In the genomic region with DNA sequence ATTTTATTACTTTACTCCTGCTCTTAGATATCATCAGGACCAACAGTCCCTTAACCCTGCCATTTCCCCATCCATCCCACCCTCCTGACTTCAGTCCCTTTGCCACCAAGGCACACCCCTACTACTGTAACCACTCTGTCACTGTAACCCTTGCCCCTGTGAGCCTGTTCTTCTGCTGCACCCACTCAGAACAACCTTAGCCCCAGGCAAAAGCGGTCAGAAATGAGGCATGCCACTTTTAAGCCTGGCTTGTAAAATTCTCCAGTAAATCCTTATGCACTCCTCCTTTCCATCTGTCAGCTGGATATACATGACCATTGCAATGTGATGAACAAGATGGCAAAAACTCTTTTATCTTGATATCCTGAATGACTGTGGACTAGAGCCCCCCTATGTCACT, we compare ENCODE assay signal across 17 cellular contexts.
DNase-seq lines count a peak whose midpoint lies in the region; ATAC-seq, FAIRE-seq and TF ChIP-seq lines count a peak whose summit lies in the region.
"Had no signal": no experiment of that assay in that cellular context is flagged by ENCODE, and none has a peak within 500 bp of the region (broad histone marks: within the 10 kb centered on the region; RNA-seq: fewer than 3 reads in every experiment).

No MANE protein-coding gene starts in this region.

- H3K9me1 ChIP-seq in keratinocyte (ENCODE audit: control insufficient read depth, extremely low read depth, insufficient read depth, low read length), result no peaks in the 10 kb centered on the region

- H3K4me3 Mint-ChIP-seq in activated T-cell treated with anti-CD3 and anti-CD28 coated beads, Interleukin-2, amount 50 U/mL, for 4 hours, result no peak overlapping the region
- H3K4me3 Mint-ChIP-seq: CD4-positive, alpha-beta memory T cell had no signal

- peaks cover 1% of the 10 kb centered on the region for H3K27me3 Mint-ChIP-seq in activated T-cell treated with anti-CD3 and anti-CD28 coated beads, Interleukin-2, amount 50 U/mL, for 4 hours (ENCODE audit: low read depth)

- FAIRE-seq in keratinocyte (lab: Jason Lieb, UNC), result peak; percentile 64
- FAIRE-seq: A204.1, GM12892, GM19239, H1 had no signal

- no peak for ATAC-seq in activated T-cell treated with anti-CD3 and anti-CD28 coated beads, Interleukin-2, amount 50 U/mL, for 4 hours
- no peak for ATAC-seq in foreskin keratinocyte

- H3K27ac ChIP-seq in WERI-Rb-1, result no peak overlapping the region
- no peak overlapping the region for H3K27ac ChIP-seq in keratinocyte (ENCODE audit: control insufficient read depth, insufficient read depth, low read length)
- no peak overlapping the region for H3K27ac ChIP-seq in foreskin keratinocyte
- H3K27ac ChIP-seq in RWPE1, result no peak overlapping the region
- H3K27ac ChIP-seq: C4-2B had no signal

- H3K4me1 ChIP-seq in keratinocyte (ENCODE audit: control insufficient read depth, extremely low read depth, insufficient read depth, low read length) (no peaks in the 10 kb centered on the region), foreskin keratinocyte (no peaks in the 10 kb centered on the region)
- H3K4me1 ChIP-seq: HAP-1 had no signal

- DNase-seq in ELR (ENCODE audit: low read depth) (peak; percentile 4), M059J (ENCODE audit: low read depth) (peak; percentile 65), WERI-Rb-1 (peak; percentile 30), keratinocyte (ENCODE audit: low read depth, low spot score) (peak; percentile 19), foreskin keratinocyte (no peak), RWPE1 (ENCODE audit: low spot score) (no peak)
- no peak for DNase-seq in activated T-cell treated with anti-CD3 and anti-CD28 coated beads, Interleukin-2, amount 50 U/mL, for 4 hours
- DNase-seq: BE2C; CD4-positive, alpha-beta memory T cell; DMS79; GDM1 had no signal

- no peak overlapping the region for H3K9ac ChIP-seq in keratinocyte (ENCODE audit: control insufficient read depth, extremely low read depth, insufficient read depth, low read length)

- CTCF ChIA-PET in RWPE1 (lab: Yijun Ruan, JAX), result no interaction called here

- no peak overlapping the region for H3K4me2 ChIP-seq in keratinocyte (ENCODE audit: control insufficient read depth, extremely low read depth, insufficient read depth, low read depth, low read length)

- no peaks in the 10 kb centered on the region for H3K79me2 ChIP-seq in keratinocyte (ENCODE audit: control insufficient read depth, insufficient read depth, low read length)

- dilution Hi-C loops in keratinocyte (cut with MboI; ENCODE audit: extremely low pct_ligation_motif_present, low sequenced_read_pairs), result no loop called here

- H2AFZ ChIP-seq in keratinocyte (ENCODE audit: control insufficient read depth, low read length), result no peak overlapping the region

- H3K9me3 ChIP-seq in WERI-Rb-1 (ENCODE audit: severe bottlenecking) (no peaks in the 10 kb centered on the region), keratinocyte (ENCODE audit: control insufficient read depth, low read depth, low read length) (no peaks in the 10 kb centered on the region)
- H3K9me3 ChIP-seq: BE2C, HAP-1 had no signal

- H3K36me3 Mint-ChIP-seq in activated T-cell treated with anti-CD3 and anti-CD28 coated beads, Interleukin-2, amount 50 U/mL, for 4 hours (ENCODE audit: insufficient read depth), result no peaks in the 10 kb centered on the region
- H3K36me3 Mint-ChIP-seq: CD4-positive, alpha-beta memory T cell had no signal

- no peak for TF ChIP-seq CTCF in WERI-Rb-1 (IDR thresholded peaks at IDR 0.05; ENCODE audit: low read depth, low read length)
- TF ChIP-seq CTCF in keratinocyte (optimal IDR thresholded peaks at IDR 0.05 in 1 of 3, IDR thresholded peaks at IDR 0.05 in 1 of 3, conservative IDR thresholded peaks at IDR 0.05 in 1 of 3; ENCODE audit: extremely low read depth in 1 of 3, insufficient read depth in 2 of 3, low read length in 3 of 3), result no peak
- no peak for TF ChIP-seq CTCF in foreskin keratinocyte (conservative IDR thresholded peaks at IDR 0.05)
- TF ChIP-seq CTCF in RWPE1 (conservative IDR thresholded peaks at IDR 0.05; ENCODE audit: low read depth), result no peak

- H3K36me3 ChIP-seq in WERI-Rb-1 (no peaks in the 10 kb centered on the region), keratinocyte (ENCODE audit: control insufficient read depth in 2 of 2, extremely low read depth in 1 of 2, insufficient read depth in 2 of 2, low read length in 2 of 2) (no peaks in the 10 kb centered on the region)
- H3K36me3 ChIP-seq: BE2C, HAP-1 had no signal

- POLR2A ChIA-PET in RWPE1 (lab: Yijun Ruan, JAX; ENCODE audit: low non-redundant PET), result no interaction called here

- no peaks in the 10 kb centered on the region for H4K20me1 ChIP-seq in keratinocyte (ENCODE audit: control insufficient read depth, extremely low read depth, insufficient read depth, low read length)

- no peaks in the 10 kb centered on the region for H3K4me1 Mint-ChIP-seq in activated T-cell treated with anti-CD3 and anti-CD28 coated beads, Interleukin-2, amount 50 U/mL, for 4 hours (ENCODE audit: low read depth)
- H3K4me1 Mint-ChIP-seq: CD4-positive, alpha-beta memory T cell had no signal

- H3K27me3 ChIP-seq in WERI-Rb-1 (ENCODE audit: insufficient read depth, low read depth, severe bottlenecking) (no peaks in the 10 kb centered on the region), keratinocyte (ENCODE audit: control insufficient read depth, extremely low read depth, insufficient read depth, low read length) (no peaks in the 10 kb centered on the region), foreskin keratinocyte (no peaks in the 10 kb centered on the region)
- H3K27me3 ChIP-seq: BE2C had no signal

- H3K4me3 ChIP-seq in WERI-Rb-1 (ENCODE audit: low read depth, low read length) (no peak overlapping the region), keratinocyte (ENCODE audit: control insufficient read depth in 2 of 3, extremely low read depth in 1 of 3, insufficient read depth in 2 of 3, low read depth in 1 of 3, low read length in 3 of 3) (no peak overlapping the region)
- H3K4me3 ChIP-seq: HAP-1 had no signal

- H3K9me3 Mint-ChIP-seq in activated T-cell treated with anti-CD3 and anti-CD28 coated beads, Interleukin-2, amount 50 U/mL, for 4 hours, result no peaks in the 10 kb centered on the region
- H3K9me3 Mint-ChIP-seq: CD4-positive, alpha-beta memory T cell had no signal

Comparison
In these comparisons a context has a peak if more than half of its experiments do, and no peak if none do; other contexts are left out.
1. DNase-seq: peak in ELR (single experiment), M059J (single experiment), WERI-Rb-1 (single experiment) and keratinocyte (single experiment); none in activated T-cell treated with anti-CD3 and anti-CD28 coated beads, Interleukin-2, amount 50 U/mL, for 4 hours (single experiment), foreskin keratinocyte (0 of 2) and RWPE1 (single experiment).